24 cellular contexts compared by ENCODE assay signal in the genomic region with DNA sequence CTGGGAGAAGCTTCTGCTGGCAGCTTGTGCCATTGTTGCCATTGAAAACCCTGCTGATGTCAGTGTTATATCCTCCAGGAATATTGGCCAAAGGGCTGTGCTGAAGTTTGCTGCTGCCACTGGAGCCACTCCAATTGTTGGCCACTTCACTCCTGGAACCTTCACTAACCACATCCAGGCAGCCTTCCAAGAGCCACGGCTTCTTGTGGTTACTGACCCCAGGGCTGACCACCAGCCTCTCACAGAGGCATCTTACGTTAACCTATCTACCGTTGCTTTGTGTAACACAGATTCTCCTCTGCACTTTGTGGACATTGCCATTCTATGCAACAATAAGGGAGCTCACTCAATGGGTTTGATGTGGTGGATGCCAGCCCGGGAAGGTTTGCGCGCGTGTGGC.
DNase-seq lines count a peak whose midpoint lies in the region; ATAC-seq and TF ChIP-seq lines count a peak whose summit lies in the region.
"Had no signal": no experiment of that assay in that cellular context is flagged by ENCODE, and none has a peak within 500 bp of the region (broad histone marks: within the 10 kb centered on the region; RNA-seq: fewer than 3 reads in every experiment).

No MANE protein-coding gene starts in this region.

- peak; percentile 31 for DNase-seq in left ventricle myocardium superior
- DNase-seq in heart right ventricle, result no peak
- DNase-seq in astrocyte of the hippocampus (ENCODE audit: low read depth, low spot score), result peak; percentile 89
- peak; percentile 16 for DNase-seq in fibroblast of villous mesenchyme (ENCODE audit: low read depth)
- no peak for DNase-seq in DMS153 (lab: John Stamatoyannopoulos, UW)
- no peak for DNase-seq in upper lobe of right lung
- DNase-seq in effector CD4-positive, alpha-beta T cell, result no peak
- DNase-seq: activated CD8-positive, alpha-beta T cell treated with anti-CD3 and anti-CD28 coated beads for 36 hours; activated effector memory CD4-positive, alpha-beta T cell treated with Interleukin-2 at 50 U/mL for 16 hours; CD4-positive, alpha-beta T cell; hippocampal formation; KBM-7; mesenchymal stem cell; NCI-H1436; NCI-H2107; NCI-H446; NCI-H82; stimulated activated CD4-positive, alpha-beta T cell treated with anti-CD3 and anti-CD28 coated beads, Interleukin-15, amount 100 ng/mL, for 24 hours; stimulated activated naive CD4-positive, alpha-beta T cell had no signal

- TF ChIP-seq CTCF in heart right ventricle (IDR thresholded peaks at IDR 0.05) (no peak), fibroblast of villous mesenchyme (IDR thresholded peaks at IDR 0.05; ENCODE audit: insufficient read depth, low read depth, low read length) (no peak), upper lobe of right lung (IDR thresholded peaks at IDR 0.05) (no peak)

- H3K27me3 ChIP-seq in heart right ventricle (no peaks in the 10 kb centered on the region), upper lobe of right lung (no peaks in the 10 kb centered on the region)
- H3K27me3 ChIP-seq: ascending aorta, vagina had no signal

- H3K36me3 ChIP-seq in heart right ventricle, result peaks cover 0 to 3% (median 0%) of the 10 kb centered on the region in 9 donors
- H3K36me3 ChIP-seq in upper lobe of right lung, result no peaks in the 10 kb centered on the region
- H3K36me3 ChIP-seq: ascending aorta, vagina had no signal

- no peaks in the 10 kb centered on the region for H3K4me1 ChIP-seq in heart right ventricle
- no peaks in the 10 kb centered on the region for H3K4me1 ChIP-seq in upper lobe of right lung
- H3K4me1 ChIP-seq: ascending aorta, vagina had no signal

- no peaks in the 10 kb centered on the region for H3K9me3 ChIP-seq in heart right ventricle
- no peaks in the 10 kb centered on the region for H3K9me3 ChIP-seq in upper lobe of right lung
- H3K9me3 ChIP-seq: ascending aorta, vagina had no signal

- intact Hi-C loops in left ventricle myocardium superior (cut with micrococcal nuclease), result no loop called here
- intact Hi-C loops in heart right ventricle (cut with DNase I), result loop anchor here in 1 of 10 donors (5.0 kb wide), 1 partner anchor 566 kb away; no protein-coding TSS in a partner anchor
- intact Hi-C loops in upper lobe of right lung (cut with DNase I), result no loop called here

- H3K4me3 ChIP-seq in heart right ventricle (no peak overlapping the region), fibroblast of villous mesenchyme (ENCODE audit: low read depth, low read length) (no peak overlapping the region), upper lobe of right lung (no peak overlapping the region)
- H3K4me3 ChIP-seq: ascending aorta, vagina had no signal

- no peak overlapping the region for H3K27ac ChIP-seq in heart right ventricle
- no peak overlapping the region for H3K27ac ChIP-seq in upper lobe of right lung
- H3K27ac ChIP-seq: 22Rv1, ascending aorta, vagina had no signal

- 84 to 87% methylated on average over 7 of the region's 7 CpGs for WGBS in heart right ventricle, 2 donors

- ATAC-seq in left ventricle myocardium superior (no peak), heart right ventricle (no peak), upper lobe of right lung (no peak), GM21619 (IDR thresholded peaks at IDR 0.05; ENCODE audit: unreplicated experiment) (no peak)
- ATAC-seq: activated CD8-positive, alpha-beta T cell treated with anti-CD3 and anti-CD28 coated beads for 36 hours; sciatic nerve had no signal

Comparison
In these comparisons a context has a peak if more than half of its experiments do, and no peak if none do; other contexts are left out.
1. DNase-seq: peak in left ventricle myocardium superior (single experiment), astrocyte of the hippocampus (single experiment) and fibroblast of villous mesenchyme (single experiment); none in heart right ventricle (0 of 2), DMS153 (single experiment), upper lobe of right lung (single experiment) and effector CD4-positive, alpha-beta T cell (single experiment).